ENCODE assay signal across 16 cellular contexts in the genomic region with DNA sequence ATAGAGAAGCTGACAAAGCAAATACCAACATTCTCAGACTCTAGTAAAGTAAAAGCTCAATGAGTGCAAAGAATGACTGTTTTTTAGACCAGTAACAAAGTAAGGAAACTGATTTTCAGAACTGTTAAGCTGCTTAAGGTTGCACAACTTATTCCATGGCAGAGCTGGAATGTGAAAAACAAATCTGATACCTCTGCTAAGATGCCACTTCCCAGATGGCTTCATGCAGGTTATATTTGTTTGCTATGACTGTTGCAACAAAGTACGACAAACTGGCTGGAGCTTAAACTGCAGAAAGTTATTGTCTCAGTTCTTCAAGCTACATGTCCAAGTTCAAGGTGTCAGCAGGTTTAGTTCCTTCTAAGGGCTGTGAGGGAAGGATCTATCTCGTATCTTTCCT.
DNase-seq lines count a peak whose midpoint lies in the region; ATAC-seq and TF ChIP-seq lines count a peak whose summit lies in the region.
"Had no signal": no experiment of that assay in that cellular context is flagged by ENCODE, and none has a peak within 500 bp of the region (broad histone marks: within the 10 kb centered on the region; RNA-seq: fewer than 3 reads in every experiment).

No MANE protein-coding gene starts in this region.

- H3K27me3 Mint-ChIP-seq in WTC11 (ENCODE audit: low read depth) = no peaks in the 10 kb centered on the region
- H3K27me3 Mint-ChIP-seq: CD4-positive, alpha-beta T cell had no signal

- peaks cover 18% of the 10 kb centered on the region for H3K4me1 Mint-ChIP-seq in WTC11

- no peak for TF ChIP-seq CTCF in WTC11 (IDR thresholded peaks at IDR 0.05)

- CTCF ChIA-PET in WTC11 (lab: Charles Lee) = interaction anchor here (1.4 kb wide), 1 partner anchor 271 kb away, joined by 4 read pairs; no protein-coding TSS in a partner anchor

- H3K27ac Mint-ChIP-seq in WTC11 = peak overlapping the region; percentile 19; the same call in 1 of the 2 replicates
- H3K27ac Mint-ChIP-seq: CD14-positive monocyte; CD4-positive, alpha-beta T cell; CD8-positive, alpha-beta T cell had no signal

- H3K36me3 Mint-ChIP-seq in WTC11 = no peaks in the 10 kb centered on the region
- H3K36me3 Mint-ChIP-seq: CD14-positive monocyte; CD8-positive, alpha-beta T cell had no signal

- H3K9me3 Mint-ChIP-seq in WTC11 = no peaks in the 10 kb centered on the region
- H3K9me3 Mint-ChIP-seq: CD4-positive, alpha-beta T cell; CD8-positive, alpha-beta T cell had no signal

- DNase-seq in WTC11 (ENCODE audit: low spot score) (no peak), medulla oblongata (ENCODE audit: extremely low spot score) (peak; percentile 7)
- DNase-seq in activated CD4-positive, CD25-positive, alpha-beta regulatory T cell (lab: John Stamatoyannopoulos, UW) = no peak
- DNase-seq: 8988T; ACHN; BE2C; C1 segment of cervical spinal cord; Caco-2; Calu3; CD4-positive, alpha-beta T cell; CD8-positive, alpha-beta T cell; DMS79 treated with DMSO at 0.1 percent for 48 hours; GF-D8 had no signal

- no peak for ATAC-seq in WTC11
- no peak for ATAC-seq in SK-N-SH treated with all-trans-retinoic acid at 6 μM for 48 hours
- no peak for ATAC-seq in GM21737 (IDR thresholded peaks at IDR 0.05; ENCODE audit: unreplicated experiment)
- ATAC-seq: CD8-positive, alpha-beta T cell had no signal

- POLR2A ChIA-PET in WTC11 (lab: Charles Lee) = no interaction called here

- H3K4me3 Mint-ChIP-seq in WTC11 = no peak overlapping the region
- H3K4me3 Mint-ChIP-seq: CD14-positive monocyte; CD4-positive, alpha-beta T cell; CD8-positive, alpha-beta T cell had no signal

TF ChIP-seq in WTC11, 78 proteins besides CTCF, POLR2A, EP300 and RAD21 (continues in another document):
- no peak for TF ChIP-seq MAX (CRISPR knock-in tag; IDR thresholded peaks at IDR 0.05)
- no peak for TF ChIP-seq JUN (CRISPR knock-in tag; IDR thresholded peaks at IDR 0.05)
- no peak for TF ChIP-seq CREM (CRISPR knock-in tag; IDR thresholded peaks at IDR 0.05)
- TF ChIP-seq, protein P1, sequence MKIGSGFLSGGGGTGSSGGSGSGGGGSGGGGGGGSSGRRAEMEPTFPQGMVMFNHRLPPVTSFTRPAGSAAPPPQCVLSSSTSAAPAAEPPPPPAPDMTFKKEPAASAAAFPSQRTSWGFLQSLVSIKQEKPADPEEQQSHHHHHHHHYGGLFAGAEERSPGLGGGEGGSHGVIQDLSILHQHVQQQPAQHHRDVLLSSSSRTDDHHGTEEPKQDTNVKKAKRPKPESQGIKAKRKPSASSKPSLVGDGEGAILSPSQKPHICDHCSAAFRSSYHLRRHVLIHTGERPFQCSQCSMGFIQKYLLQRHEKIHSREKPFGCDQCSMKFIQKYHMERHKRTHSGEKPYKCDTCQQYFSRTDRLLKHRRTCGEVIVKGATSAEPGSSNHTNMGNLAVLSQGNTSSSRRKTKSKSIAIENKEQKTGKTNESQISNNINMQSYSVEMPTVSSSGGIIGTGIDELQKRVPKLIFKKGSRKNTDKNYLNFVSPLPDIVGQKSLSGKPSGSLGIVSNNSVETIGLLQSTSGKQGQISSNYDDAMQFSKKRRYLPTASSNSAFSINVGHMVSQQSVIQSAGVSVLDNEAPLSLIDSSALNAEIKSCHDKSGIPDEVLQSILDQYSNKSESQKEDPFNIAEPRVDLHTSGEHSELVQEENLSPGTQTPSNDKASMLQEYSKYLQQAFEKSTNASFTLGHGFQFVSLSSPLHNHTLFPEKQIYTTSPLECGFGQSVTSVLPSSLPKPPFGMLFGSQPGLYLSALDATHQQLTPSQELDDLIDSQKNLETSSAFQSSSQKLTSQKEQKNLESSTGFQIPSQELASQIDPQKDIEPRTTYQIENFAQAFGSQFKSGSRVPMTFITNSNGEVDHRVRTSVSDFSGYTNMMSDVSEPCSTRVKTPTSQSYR (CRISPR knock-in tag; IDR thresholded peaks at IDR 0.05) = no peak
- TF ChIP-seq MYBL2 (CRISPR knock-in tag; IDR thresholded peaks at IDR 0.05) = no peak
- TF ChIP-seq SMAD3 (CRISPR knock-in tag; IDR thresholded peaks at IDR 0.05; ENCODE audit: borderline replicate concordance) = no peak
- no peak for TF ChIP-seq NR1H2 (CRISPR knock-in tag; IDR thresholded peaks at IDR 0.05)
- no peak for TF ChIP-seq RELA (CRISPR knock-in tag; IDR thresholded peaks at IDR 0.05; ENCODE audit: borderline replicate concordance)
- TF ChIP-seq, protein P2, sequence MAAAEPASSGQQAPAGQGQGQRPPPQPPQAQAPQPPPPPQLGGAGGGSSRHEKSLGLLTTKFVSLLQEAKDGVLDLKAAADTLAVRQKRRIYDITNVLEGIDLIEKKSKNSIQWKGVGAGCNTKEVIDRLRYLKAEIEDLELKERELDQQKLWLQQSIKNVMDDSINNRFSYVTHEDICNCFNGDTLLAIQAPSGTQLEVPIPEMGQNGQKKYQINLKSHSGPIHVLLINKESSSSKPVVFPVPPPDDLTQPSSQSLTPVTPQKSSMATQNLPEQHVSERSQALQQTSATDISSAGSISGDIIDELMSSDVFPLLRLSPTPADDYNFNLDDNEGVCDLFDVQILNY (CRISPR knock-in tag; IDR thresholded peaks at IDR 0.05) = no peak
- no peak for TF ChIP-seq ZNF219 (CRISPR knock-in tag; IDR thresholded peaks at IDR 0.05; ENCODE audit: borderline replicate concordance)
- TF ChIP-seq ZNF396 (CRISPR knock-in tag; IDR thresholded peaks at IDR 0.05; ENCODE audit: borderline replicate concordance) = no peak
- TF ChIP-seq RORB (CRISPR knock-in tag; IDR thresholded peaks at IDR 0.05) = no peak
- TF ChIP-seq NFE2L1 (CRISPR knock-in tag; IDR thresholded peaks at IDR 0.05) = no peak

TF ChIP-seq in SK-N-SH treated with all-trans-retinoic acid at 6 μM for 48 hours, 23 proteins besides CTCF, POLR2A, EP300 and RAD21:
- TF ChIP-seq, protein P3, sequence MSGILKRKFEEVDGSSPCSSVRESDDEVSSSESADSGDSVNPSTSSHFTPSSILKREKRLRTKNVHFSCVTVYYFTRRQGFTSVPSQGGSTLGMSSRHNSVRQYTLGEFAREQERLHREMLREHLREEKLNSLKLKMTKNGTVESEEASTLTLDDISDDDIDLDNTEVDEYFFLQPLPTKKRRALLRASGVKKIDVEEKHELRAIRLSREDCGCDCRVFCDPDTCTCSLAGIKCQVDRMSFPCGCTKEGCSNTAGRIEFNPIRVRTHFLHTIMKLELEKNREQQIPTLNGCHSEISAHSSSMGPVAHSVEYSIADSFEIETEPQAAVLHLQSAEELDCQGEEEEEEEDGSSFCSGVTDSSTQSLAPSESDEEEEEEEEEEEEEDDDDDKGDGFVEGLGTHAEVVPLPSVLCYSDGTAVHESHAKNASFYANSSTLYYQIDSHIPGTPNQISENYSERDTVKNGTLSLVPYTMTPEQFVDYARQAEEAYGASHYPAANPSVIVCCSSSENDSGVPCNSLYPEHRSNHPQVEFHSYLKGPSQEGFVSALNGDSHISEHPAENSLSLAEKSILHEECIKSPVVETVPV (CRISPR knock-in tag; IDR thresholded peaks at IDR 0.05) = no peak
- TF ChIP-seq CSDC2 (CRISPR knock-in tag; IDR thresholded peaks at IDR 0.05) = no peak
